9 cellular contexts compared by ENCODE assay signal in genomic region chr22:36461665-36462474, GRCh38. TPM values are rescaled to one million over a fixed set of nuclear protein-coding genes. Genes with fewer than 3 reads are reported as not detected.
DNase-seq lines count a peak whose midpoint lies in the region; FAIRE-seq and TF ChIP-seq lines count a peak whose summit lies in the region.
"Had no signal": no experiment of that assay in that cellular context is flagged by ENCODE, and none has a peak within 500 bp of the region (broad histone marks: within the 10 kb centered on the region; RNA-seq: fewer than 3 reads in every experiment).

No MANE protein-coding gene starts in this region.

- H3K23ac ChIP-seq in mesendoderm (ENCODE audit: low read length), result no peak overlapping the region

- no peaks in the 10 kb centered on the region for H3K36me3 ChIP-seq in mesendoderm (ENCODE audit: control insufficient read depth, insufficient read depth, low read length)

- H3K4me3 Mint-ChIP-seq in chondrocyte (ENCODE audit: unreplicated experiment), result peak overlapping the region; percentile 27
- H3K4me3 Mint-ChIP-seq: activated naive CD8-positive, alpha-beta T cell treated with anti-CD3 and anti-CD28 coated beads, Interleukin-2, amount 10 ng/mL, durations not matched to agents 7 days and 5 days had no signal

- POLR2A ChIA-PET in AG04449 (lab: Yijun Ruan, JAX), result interaction anchor here (0.6 to 11.0 kb wide), 8 partner anchors 8 to 97 kb away, joined by 3 to 172 read pairs (median 4); partner anchors contain the start of gene MYH9

- H3K4me2 ChIP-seq in mesendoderm (ENCODE audit: low read length), result no peak overlapping the region

- H2BK5ac ChIP-seq in mesendoderm (ENCODE audit: low read length), result peak overlapping the region; percentile 3

- no peak for FAIRE-seq in D721Med (lab: Jason Lieb, UNC)

- peaks cover 61% of the 10 kb centered on the region for H3K4me1 Mint-ChIP-seq in chondrocyte (ENCODE audit: low read depth)

- CTCF ChIA-PET in AG04449 (lab: Yijun Ruan, JAX), result interaction anchor here (1.0 to 1.3 kb wide), 2 partner anchors 9 to 161 kb away, joined by 3 to 10 read pairs; no protein-coding TSS in a partner anchor

- H3K4me3 ChIP-seq in AG04449 (ENCODE audit: low read depth, low read length) (no peak overlapping the region; the same call in 1 of the 2 replicates), mesendoderm (ENCODE audit: low read length) (no peak overlapping the region)

- no peaks in the 10 kb centered on the region for H3K79me2 ChIP-seq in mesendoderm (ENCODE audit: control insufficient read depth, insufficient read depth, low read length)

- no peak overlapping the region for H2BK15ac ChIP-seq in mesendoderm (replicated peaks; ENCODE audit: low read depth)

- no peak overlapping the region for H4K8ac ChIP-seq in mesendoderm (ENCODE audit: low read depth, low read length)

- H3K18ac ChIP-seq in mesendoderm (ENCODE audit: low read length), result peak overlapping the region; percentile 11

- H3K27me3 Mint-ChIP-seq in chondrocyte (ENCODE audit: low read depth), result no peaks in the 10 kb centered on the region
- H3K27me3 Mint-ChIP-seq: activated naive CD8-positive, alpha-beta T cell treated with anti-CD3 and anti-CD28 coated beads, Interleukin-2, amount 10 ng/mL, durations not matched to agents 7 days and 5 days had no signal

- DNase-seq in AG04449 (ENCODE audit: low read depth, low spot score) (peak; percentile 94), LoVo (ENCODE audit: low spot score) (peak; percentile 50), chondrocyte (ENCODE audit: low spot score) (no peak), mesendoderm (peak; percentile 99), hippocampal formation (lab: John Stamatoyannopoulos, UW) (no peak), D721Med (ENCODE audit: insufficient read length, low spot score) (no peak), CD1c-positive myeloid dendritic cell (ENCODE audit: extremely low spot score) (no peak)
- no peak for DNase-seq in stimulated activated CD4-positive, alpha-beta T cell treated with anti-CD3 and anti-CD28 coated beads, Interleukin-1b, Interleukin-23, amount 100 ng/mL, for 48 hours
- DNase-seq: activated naive CD8-positive, alpha-beta T cell treated with anti-CD3 and anti-CD28 coated beads, Interleukin-2, amount 10 ng/mL, durations not matched to agents 7 days and 5 days had no signal

- TF ChIP-seq CTCF in AG04449 (IDR thresholded peaks at IDR 0.05; ENCODE audit: insufficient read depth, low read length, missing control alignments) (no peak), chondrocyte (IDR thresholded peaks at IDR 0.05) (no peak), D721Med (IDR thresholded peaks at IDR 0.05; ENCODE audit: insufficient read depth, missing control alignments) (no peak)

- no peak overlapping the region for H2BK120ac ChIP-seq in mesendoderm (ENCODE audit: low read depth, low read length)

- H4K5ac ChIP-seq in mesendoderm (ENCODE audit: low read length), result no peak overlapping the region

- H3K27ac ChIP-seq in mesendoderm (ENCODE audit: low read depth, low read length), result peak overlapping the region; percentile 34

- H3K27me3 ChIP-seq in mesendoderm (ENCODE audit: insufficient read depth, low read length, poor library complexity), result no peaks in the 10 kb centered on the region

- peak overlapping the region; percentile 85 for H3K4ac ChIP-seq in mesendoderm (ENCODE audit: low read depth, low read length)

- WGBS in mesendoderm (ENCODE audit: extremely low coverage, insufficient coverage, low lambda C conversion rate), result no CpG with 5 or more reads among the region's 12 CpGs

- H3K36me3 Mint-ChIP-seq in chondrocyte (ENCODE audit: low read depth), result no peaks in the 10 kb centered on the region

- no peaks in the 10 kb centered on the region for H3K79me1 ChIP-seq in mesendoderm (ENCODE audit: low read length)

- H3K4me1 ChIP-seq in mesendoderm (ENCODE audit: control insufficient read depth, low read depth, low read length), result peaks cover 4% of the 10 kb centered on the region

- peak overlapping the region; percentile 5 for H3K9ac ChIP-seq in mesendoderm (ENCODE audit: low read length)

- peak overlapping the region; percentile 31 for H2AK5ac ChIP-seq in mesendoderm (ENCODE audit: low read length)

- H3K27ac Mint-ChIP-seq in chondrocyte (ENCODE audit: unreplicated experiment), result peak overlapping the region; percentile 99
- H3K27ac Mint-ChIP-seq: activated naive CD8-positive, alpha-beta T cell treated with anti-CD3 and anti-CD28 coated beads, Interleukin-2, amount 10 ng/mL, durations not matched to agents 7 days and 5 days had no signal

- H3K9me3 Mint-ChIP-seq in chondrocyte (ENCODE audit: low read depth), result no peaks in the 10 kb centered on the region
- H3K9me3 Mint-ChIP-seq: activated naive CD8-positive, alpha-beta T cell treated with anti-CD3 and anti-CD28 coated beads, Interleukin-2, amount 10 ng/mL, durations not matched to agents 7 days and 5 days had no signal

- peak overlapping the region; percentile 45 for H3K56ac ChIP-seq in mesendoderm (ENCODE audit: low read length)

RNA-seq across cellular contexts. Expression of gene TXN2, which starts 19.6 kb away (rescaled TPM):
- 45.7 to 54.9 TPM (median 48.5 TPM) in 3 replicates for total RNA-seq in chondrocyte
- polyA plus RNA-seq in mesendoderm (2013, experiment 1 of 2), result 46.4 TPM
- polyA plus RNA-seq in mesendoderm (2013, experiment 2 of 2), result 47.9 TPM

RNA-seq across cellular contexts. Expression of gene FOXRED2, which starts 45.0 kb away (rescaled TPM):
- total RNA-seq in chondrocyte, result 21.0 to 23.1 TPM (median 23.0 TPM) in 3 replicates
- 11.4 TPM for polyA plus RNA-seq in mesendoderm (2013, experiment 1 of 2)
- 11.7 TPM for polyA plus RNA-seq in mesendoderm (2013, experiment 2 of 2)

Comparison
In these comparisons a context has a peak if more than half of its experiments do, and no peak if none do; other contexts are left out.
1. DNase-seq: peak in AG04449 (single experiment), LoVo (single experiment) and mesendoderm (single experiment); none in chondrocyte (single experiment), hippocampal formation (0 of 2), D721Med (single experiment), CD1c-positive myeloid dendritic cell (single experiment) and stimulated activated CD4-positive, alpha-beta T cell treated with anti-CD3 and anti-CD28 coated beads, Interleukin-1b, Interleukin-23, amount 100 ng/mL, for 48 hours (single experiment).